In genomic region chr10:102906507-102906906, GRCh38 we compare ENCODE assay signal across 19 cellular contexts.
"Had no signal": no experiment of that assay in that cellular context is flagged by ENCODE, and none has a peak within 500 bp of the region (broad histone marks: within the 10 kb centered on the region; RNA-seq: fewer than 3 reads in every experiment).

No MANE protein-coding gene starts in this region.

- DNase-seq: hippocampal formation; lower lobe of right lung; mammary epithelial cell; mesenchymal stem cell; naive B cell; natural killer cell; pancreas; posterior cingulate gyrus; retina; right lobe of liver; stimulated activated CD4-positive, alpha-beta T cell treated with anti-CD3 and anti-CD28 coated beads, Interleukin-1b, Interleukin-23, amount 100 ng/mL, for 48 hours; stimulated activated CD4-positive, alpha-beta T cell treated with anti-CD3 and anti-CD28 coated beads, Interleukin-2, amount 100 ng/mL, for 48 hours; stimulated activated CD4-positive, alpha-beta T cell treated with anti-CD3 and anti-CD28 coated beads, Interleukin-4, amount 100 ng/mL, for 4 hours; stimulated activated CD8-positive, alpha-beta memory T cell treated with anti-CD3 and anti-CD28 coated beads, Interleukin-4, amount 100 ng/mL, for 48 hours; stimulated activated naive CD4-positive, alpha-beta T cell treated with Interleukin-2 at 50 U/mL for 16 hours; stimulated activated naive CD8-positive, alpha-beta T cell treated with anti-CD3 and anti-CD28 coated beads, Interleukin-15, amount 100 ng/mL, for 72 hours; substantia nigra; uterus had no signal

- ATAC-seq: lower lobe of right lung; natural killer cell; pancreas; right lobe of liver; stimulated activated memory B cell treated with anti-CD40 and anti-IgM and Interleukin-4, amounts not matched to agents 10 μg/mL and 1 μg/mL and 100 μg/mL, for 72 hours; stimulated activated naive CD8-positive, alpha-beta T cell treated with anti-CD3 and anti-CD28 coated beads, Interleukin-15, amount 100 ng/mL, for 72 hours had no signal
